In genomic region chr2:28392297-28393114, GRCh38 we compare ENCODE assay signal across 8 cellular contexts.
DNase-seq lines count a peak whose midpoint lies in the region; ATAC-seq lines count a peak whose summit lies in the region.

Gene FOSL2, plus strand, starts transcription at chr2:28392858. Its CDS starts 863 bp downstream, at chr2:28393721.

- DNase-seq in AG08396 (ENCODE audit: low spot score) = peak; percentile 94
- DNase-seq in NCI-H345 (lab: John Stamatoyannopoulos, UW) = peak; percentile 99
- DNase-seq in activated CD4-positive, CD25-positive, alpha-beta regulatory T cell (lab: John Stamatoyannopoulos, UW) = peak; percentile 79 to 88 (median 86)
- DNase-seq in central memory CD4-positive, alpha-beta T cell = peak; percentile 98
- peak; percentile 100 for DNase-seq in iris pigment epithelial cell (ENCODE audit: low read depth)
- DNase-seq in stimulated activated CD4-positive, alpha-beta T cell treated with anti-CD3 and anti-CD28 coated beads, Interleukin-12 subunit alpha, Interleukin-12 subunit beta, amount 100 ng/mL, for 4 hours = peak; percentile 82

- ATAC-seq in GM19023 (IDR thresholded peaks at IDR 0.05; ENCODE audit: unreplicated experiment) = peak; percentile 73
- ATAC-seq in HG03280 (IDR thresholded peaks at IDR 0.05; ENCODE audit: unreplicated experiment) = peak; percentile 75

Comparison
In these comparisons a context has a peak if more than half of its experiments do, and no peak if none do; other contexts are left out.
1. Peak in every context shown above with its lines: DNase-seq and ATAC-seq.